ENCODE assay signal across 11 cellular contexts in genomic region chr18:79199691-79200374, GRCh38.
A peak's percentile ranks its signal among the peaks of the same experiment; 100 is the strongest.
DNase-seq lines count a peak whose midpoint lies in the region; ATAC-seq lines count a peak whose summit lies in the region.
"Had no signal": no experiment of that assay in that cellular context is flagged by ENCODE, and none has a peak within 500 bp of the region (broad histone marks: within the 10 kb centered on the region; RNA-seq: fewer than 3 reads in every experiment).

No MANE protein-coding gene starts in this region.

- H3K27ac Mint-ChIP-seq in activated naive CD8-positive, alpha-beta T cell treated with anti-CD3 and anti-CD28 coated beads, Interleukin-2, amount 10 ng/mL, durations not matched to agents 7 days and 5 days = no peak overlapping the region
- peak overlapping the region; percentile 25 to 89 (median 67) for H3K27ac Mint-ChIP-seq in immature natural killer cell

- peak; percentile 26 for ATAC-seq in activated naive CD8-positive, alpha-beta T cell treated with anti-CD3 and anti-CD28 coated beads, Interleukin-2, amount 10 ng/mL, durations not matched to agents 7 days and 5 days (ENCODE audit: low read depth)
- no peak for ATAC-seq in GM21526 (IDR thresholded peaks at IDR 0.05; ENCODE audit: low FRiP score, unreplicated experiment)
- ATAC-seq in GM19351 (IDR thresholded peaks at IDR 0.05; ENCODE audit: unreplicated experiment) = no peak
- ATAC-seq: PC-3 had no signal

- DNase-seq in stimulated activated CD4-positive, alpha-beta T cell treated with anti-CD3 and anti-CD28 coated beads, Interleukin-1b, Interleukin-23, amount 100 ng/mL, for 48 hours = peak; percentile 19
- no peak for DNase-seq in stimulated activated CD4-positive, alpha-beta T cell treated with anti-CD3 and anti-CD28 coated beads, Interleukin-2, amount 100 ng/mL, for 48 hours
- no peak for DNase-seq in activated naive CD8-positive, alpha-beta T cell treated with anti-CD3 and anti-CD28 coated beads, Interleukin-2, amount 10 ng/mL, durations not matched to agents 7 days and 5 days
- DNase-seq in immature natural killer cell = peak; percentile 45 to 55 (median 54)
- no peak for DNase-seq in cerebellar cortex (ENCODE audit: low spot score)
- DNase-seq in retina = no peak
- DNase-seq: GF-D8, NCI-H2029 treated with DMSO at 0.1 percent for 48 hours had no signal

- H3K4me3 Mint-ChIP-seq in activated naive CD8-positive, alpha-beta T cell treated with anti-CD3 and anti-CD28 coated beads, Interleukin-2, amount 10 ng/mL, durations not matched to agents 7 days and 5 days = no peak overlapping the region
- peak overlapping the region in 3 of 5 donors; percentile 26 to 52 (median 27) for H3K4me3 Mint-ChIP-seq in immature natural killer cell

- peaks cover 14% of the 10 kb centered on the region for H3K4me1 Mint-ChIP-seq in activated naive CD8-positive, alpha-beta T cell treated with anti-CD3 and anti-CD28 coated beads, Interleukin-2, amount 10 ng/mL, durations not matched to agents 7 days and 5 days
- peaks cover 31 to 35% of the 10 kb centered on the region in 2 donors for H3K4me1 Mint-ChIP-seq in immature natural killer cell

- no peaks in the 10 kb centered on the region for H3K9me3 Mint-ChIP-seq in activated naive CD8-positive, alpha-beta T cell treated with anti-CD3 and anti-CD28 coated beads, Interleukin-2, amount 10 ng/mL, durations not matched to agents 7 days and 5 days
- H3K9me3 Mint-ChIP-seq in immature natural killer cell = peaks cover 0 to 7% (median 0%) of the 10 kb centered on the region in 6 donors

- POLR2A ChIA-PET in activated naive CD8-positive, alpha-beta T cell treated with anti-CD3 and anti-CD28 coated beads, Interleukin-2, amount 10 ng/mL, durations not matched to agents 7 days and 5 days (lab: Charles Lee) = no interaction called here

- H3K36me3 Mint-ChIP-seq in activated naive CD8-positive, alpha-beta T cell treated with anti-CD3 and anti-CD28 coated beads, Interleukin-2, amount 10 ng/mL, durations not matched to agents 7 days and 5 days = peaks cover 5% of the 10 kb centered on the region
- H3K36me3 Mint-ChIP-seq in immature natural killer cell = peaks cover 5 to 13% (median 9%) of the 10 kb centered on the region in 3 donors

- no peaks in the 10 kb centered on the region for H3K27me3 Mint-ChIP-seq in activated naive CD8-positive, alpha-beta T cell treated with anti-CD3 and anti-CD28 coated beads, Interleukin-2, amount 10 ng/mL, durations not matched to agents 7 days and 5 days
- H3K27me3 Mint-ChIP-seq in immature natural killer cell (ENCODE audit: low read depth in 3 of 3) = peaks cover 0 to 6% (median 4%) of the 10 kb centered on the region in 3 donors

Comparison
In these comparisons a context has a peak if more than half of its experiments do, and no peak if none do; other contexts are left out.
1. DNase-seq: peak in stimulated activated CD4-positive, alpha-beta T cell treated with anti-CD3 and anti-CD28 coated beads, Interleukin-1b, Interleukin-23, amount 100 ng/mL, for 48 hours (single experiment) and immature natural killer cell (3 of 3); none in stimulated activated CD4-positive, alpha-beta T cell treated with anti-CD3 and anti-CD28 coated beads, Interleukin-2, amount 100 ng/mL, for 48 hours (0 of 2), activated naive CD8-positive, alpha-beta T cell treated with anti-CD3 and anti-CD28 coated beads, Interleukin-2, amount 10 ng/mL, durations not matched to agents 7 days and 5 days (single experiment), cerebellar cortex (single experiment) and retina (single experiment).